In genomic region chr17:45839442-45839841, GRCh38 we compare ENCODE assay signal across 28 cellular contexts. TPM values are rescaled to one million over a fixed set of nuclear protein-coding genes. Genes with fewer than 3 reads are reported as not detected.
"Had no signal": no experiment of that assay in that cellular context is flagged by ENCODE, and none has a peak within 500 bp of the region (broad histone marks: within the 10 kb centered on the region; RNA-seq: fewer than 3 reads in every experiment).

No MANE protein-coding gene starts in this region.

- FAIRE-seq: urothelium cell line had no signal

- H3K27ac ChIP-seq: stomach, suprapubic skin, testis, thoracic aorta, thyroid gland, tibial artery, tibial nerve, transverse colon, upper lobe of left lung, upper lobe of right lung, uterus, vagina had no signal

- DNase-seq: stimulated activated CD4-positive, alpha-beta T cell treated with anti-CD3 and anti-CD28 coated beads, Interleukin-2, amount 100 ng/mL, for 48 hours; stimulated activated CD4-positive, alpha-beta T cell treated with anti-CD3 and anti-CD28 coated beads, Interleukin-4, amount 100 ng/mL, for 1 hour; stimulated activated CD4-positive, alpha-beta T cell treated with anti-CD3 and anti-CD28 coated beads, Interleukin-4, amount 100 ng/mL, for 24 hours; stimulated activated CD4-positive, alpha-beta T cell treated with anti-CD3 and anti-CD28 coated beads, Interleukin-4, amount 100 ng/mL, for 4 hours; stimulated activated CD8-positive, alpha-beta memory T cell treated with anti-CD3 and anti-CD28 coated beads, Interleukin-4, amount 100 ng/mL, for 48 hours; stimulated activated naive B cell treated with anti-CD40 and anti-IgM and Interleukin-4, amounts not matched to agents 10 μg/mL and 1 μg/mL and 100 μg/mL, for 72 hours; stimulated activated naive CD4-positive, alpha-beta T cell; stimulated activated naive CD4-positive, alpha-beta T cell treated with Interleukin-2 at 50 U/mL for 16 hours; stimulated activated naive CD8-positive, alpha-beta T cell treated with anti-CD3 and anti-CD28 coated beads, Interleukin-15, amount 100 ng/mL, for 72 hours; stimulated activated naive CD8-positive, alpha-beta T cell treated with anti-CD3 and anti-CD28 coated beads, Interleukin-15, Interleukin-2, amounts not matched to agents 100 U/mL and 50 U/mL, for 24 hours; stomach; testis; thyroid gland; tibial artery; transverse colon; trophoblast cell; upper lobe of right lung; uterus had no signal

- H3K36me3 ChIP-seq: stomach, suprapubic skin, thoracic aorta, thyroid gland, tibial artery, tibial nerve, transverse colon, upper lobe of left lung, upper lobe of right lung, uterus, vagina had no signal

- H3K27me3 ChIP-seq: testis, thyroid gland, transverse colon, upper lobe of left lung, upper lobe of right lung, uterus, vagina had no signal

- H3K4me3 ChIP-seq: stomach, suprapubic skin, testis, thoracic aorta, thyroid gland, tibial artery, tibial nerve, transverse colon, upper lobe of left lung, upper lobe of right lung, uterus, vagina had no signal

- H3K9me3 ChIP-seq: stomach, suprapubic skin, testis, thoracic aorta, thyroid gland, tibial artery, tibial nerve, transverse colon, upper lobe of left lung, upper lobe of right lung, uterus, vagina had no signal

- H3K4me1 ChIP-seq: stomach, suprapubic skin, testis, thyroid gland, tibial artery, tibial nerve, transverse colon, upper lobe of left lung, upper lobe of right lung, uterus, vagina had no signal

RNA-seq across cellular contexts. Expression of gene SPPL2C, which starts 5.2 kb away (rescaled TPM):
- total RNA-seq: stomach, subcutaneous adipose tissue, suprapubic skin, thoracic aorta, tibial nerve, transverse colon, upper lobe of left lung, upper lobe of right lung, ureter, urinary bladder, uterus, vagina had no signal
- polyA plus RNA-seq: stomach, thymus, urinary bladder had no signal

RNA-seq across cellular contexts. Expression of gene CRHR1, which starts 55.3 kb away (rescaled TPM):
- total RNA-seq: stomach, thoracic aorta, thyroid gland, tibial nerve, transverse colon, upper lobe of left lung, upper lobe of right lung, ureter had no signal
- polyA plus RNA-seq: stomach had no signal
